23 cellular contexts compared by ENCODE assay signal in the genomic region with DNA sequence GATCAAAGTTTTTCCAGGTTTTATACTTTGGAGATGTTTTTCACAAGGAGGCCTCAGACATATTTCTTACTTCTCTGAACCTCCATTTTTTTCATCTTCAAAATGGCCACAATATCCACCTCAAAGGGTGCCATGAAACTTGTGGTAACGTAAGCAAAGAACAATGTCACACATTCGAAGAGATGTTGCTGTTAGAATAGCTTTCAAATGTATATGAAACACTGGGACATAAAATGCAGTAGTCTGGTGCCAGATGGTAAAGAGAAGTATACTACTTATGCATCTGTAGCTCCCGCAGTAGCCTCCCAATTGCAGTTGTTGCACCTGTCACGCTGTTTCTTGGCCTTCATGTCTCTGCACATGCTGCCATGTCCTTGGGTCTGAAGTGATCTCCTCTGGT. TPM values are rescaled to one million over a fixed set of nuclear protein-coding genes. Genes with fewer than 3 reads are reported as not detected.
DNase-seq lines count a peak whose midpoint lies in the region; ATAC-seq and TF ChIP-seq lines count a peak whose summit lies in the region.
"Had no signal": no experiment of that assay in that cellular context is flagged by ENCODE, and none has a peak within 500 bp of the region (broad histone marks: within the 10 kb centered on the region; RNA-seq: fewer than 3 reads in every experiment).

No MANE protein-coding gene starts in this region.

- peaks cover 50% of the 10 kb centered on the region for H3K4me1 Mint-ChIP-seq in activated CD4-positive, alpha-beta T cell treated with anti-CD3 and anti-CD28 coated beads, Interleukin-2, amount 10 ng/mL, durations not matched to agents 7 days and 5 days
- H3K4me1 Mint-ChIP-seq in activated naive CD8-positive, alpha-beta T cell treated with anti-CD3 and anti-CD28 coated beads, Interleukin-2, amount 10 ng/mL, durations not matched to agents 7 days and 5 days: peaks cover 32% of the 10 kb centered on the region

- 86 to 94% methylated on average over 4 of the region's 4 CpGs for WGBS in GM23248 (ENCODE audit: low coverage in 1 of 2, low lambda C conversion rate in 2 of 2, missing lambda C conversion rate in 2 of 2), 2 experiments

- H3K27ac Mint-ChIP-seq in activated CD4-positive, alpha-beta T cell treated with anti-CD3 and anti-CD28 coated beads, Interleukin-2, amount 10 ng/mL, durations not matched to agents 7 days and 5 days: peak overlapping the region; percentile 27
- peak overlapping the region; percentile 59 for H3K27ac Mint-ChIP-seq in activated naive CD8-positive, alpha-beta T cell treated with anti-CD3 and anti-CD28 coated beads, Interleukin-2, amount 10 ng/mL, durations not matched to agents 7 days and 5 days
- H3K27ac Mint-ChIP-seq: CD8-positive, alpha-beta T cell had no signal

- 0 out of 2 replicates have a peak overlapping the region, but pooled peaks have one; percentile 89 for H2AFZ ChIP-seq in GM23248
- peak overlapping the region; percentile 56 for H2AFZ ChIP-seq in osteoblast (ENCODE audit: low read length)

- in situ Hi-C loops in GM23248 (cut with MboI): no loop called here

- DNase-seq in activated CD4-positive, alpha-beta T cell treated with anti-CD3 and anti-CD28 coated beads, Interleukin-2, amount 10 ng/mL, durations not matched to agents 7 days and 5 days: peak; percentile 21
- DNase-seq in activated CD4-positive, alpha-beta T cell treated with anti-CD3 and anti-CD28 coated beads, Interleukin-2, amount 50 U/mL, for 48 hours: no peak
- DNase-seq in GM23248: no peak
- no peak for DNase-seq in activated naive CD8-positive, alpha-beta T cell treated with anti-CD3 and anti-CD28 coated beads, Interleukin-2, amount 10 ng/mL, durations not matched to agents 7 days and 5 days
- DNase-seq in osteoblast (ENCODE audit: insufficient read length, low spot score, missing footprints): no peak
- DNase-seq in BE2C: no peak
- DNase-seq: CD8-positive, alpha-beta T cell; DMS79 treated with DMSO at 0.1 percent for 48 hours; NCI-H1417 treated with DMSO at 0.1 percent for 48 hours; NCI-H187 treated with DMSO at 0.1 percent for 48 hours; NCI-H345; NCI-H526 treated with DMSO at 0.1 percent for 48 hours; NK-92 treated with Interleukin-12 subunit alpha and Interleukin-12 subunit beta, amount 100 ng/mL, for 24 hours had no signal

- H3K9me3 Mint-ChIP-seq in activated CD4-positive, alpha-beta T cell treated with anti-CD3 and anti-CD28 coated beads, Interleukin-2, amount 10 ng/mL, durations not matched to agents 7 days and 5 days: no peaks in the 10 kb centered on the region
- H3K9me3 Mint-ChIP-seq in activated naive CD8-positive, alpha-beta T cell treated with anti-CD3 and anti-CD28 coated beads, Interleukin-2, amount 10 ng/mL, durations not matched to agents 7 days and 5 days: no peaks in the 10 kb centered on the region
- H3K9me3 Mint-ChIP-seq: CD8-positive, alpha-beta T cell had no signal

- H3K9me3 ChIP-seq in GM23248 (ENCODE audit: low read depth) (no peaks in the 10 kb centered on the region), osteoblast (ENCODE audit: low read depth, low read length) (no peaks in the 10 kb centered on the region), BE2C (no peaks in the 10 kb centered on the region)
- H3K9me3 ChIP-seq: A549, BLaER1, HAP-1 had no signal

- H3K79me2 ChIP-seq in GM23248 (ENCODE audit: insufficient read depth) (peaks cover 31% of the 10 kb centered on the region), osteoblast (ENCODE audit: insufficient read depth, low read length) (peaks cover 29% of the 10 kb centered on the region)

- no peaks in the 10 kb centered on the region for H3K27me3 Mint-ChIP-seq in activated CD4-positive, alpha-beta T cell treated with anti-CD3 and anti-CD28 coated beads, Interleukin-2, amount 10 ng/mL, durations not matched to agents 7 days and 5 days
- H3K27me3 Mint-ChIP-seq in activated naive CD8-positive, alpha-beta T cell treated with anti-CD3 and anti-CD28 coated beads, Interleukin-2, amount 10 ng/mL, durations not matched to agents 7 days and 5 days: no peaks in the 10 kb centered on the region

- H3K4me3 Mint-ChIP-seq in activated CD4-positive, alpha-beta T cell treated with anti-CD3 and anti-CD28 coated beads, Interleukin-2, amount 10 ng/mL, durations not matched to agents 7 days and 5 days: no peak overlapping the region
- H3K4me3 Mint-ChIP-seq in activated naive CD8-positive, alpha-beta T cell treated with anti-CD3 and anti-CD28 coated beads, Interleukin-2, amount 10 ng/mL, durations not matched to agents 7 days and 5 days: no peak overlapping the region
- H3K4me3 Mint-ChIP-seq: CD8-positive, alpha-beta T cell had no signal

- H3K27me3 ChIP-seq in GM23248 (replicated peaks; ENCODE audit: insufficient read depth): no peaks in the 10 kb centered on the region
- no peaks in the 10 kb centered on the region for H3K27me3 ChIP-seq in osteoblast (ENCODE audit: insufficient read depth, low read length)
- no peaks in the 10 kb centered on the region for H3K27me3 ChIP-seq in BE2C
- H3K27me3 ChIP-seq: BLaER1 had no signal

- H3K36me3 ChIP-seq in GM23248 (ENCODE audit: low read depth) (no peaks in the 10 kb centered on the region), osteoblast (ENCODE audit: insufficient read depth, low read length) (no peaks in the 10 kb centered on the region), BE2C (no peaks in the 10 kb centered on the region)
- H3K36me3 ChIP-seq: BLaER1 had no signal

- H3K27ac ChIP-seq in GM23248 (no peak overlapping the region), osteoblast (ENCODE audit: low read depth, low read length) (no peak overlapping the region)
- H3K27ac ChIP-seq: A549, BLaER1, KMS-11 had no signal

- H3K4me1 ChIP-seq in GM23248 (ENCODE audit: insufficient read depth) (peaks cover 17% of the 10 kb centered on the region), osteoblast (ENCODE audit: insufficient read depth, low read length) (peaks cover 22% of the 10 kb centered on the region), BE2C (no peaks in the 10 kb centered on the region)

- H4K20me1 ChIP-seq in GM23248 (ENCODE audit: insufficient read depth) (0 out of 2 replicates have a peak, but pooled peaks cover 4% of the 10 kb centered on the region), osteoblast (ENCODE audit: insufficient read depth, low read length) (peaks cover 3% of the 10 kb centered on the region)
- H4K20me1 ChIP-seq: BLaER1 had no signal

- H3K4me3 ChIP-seq in GM23248: no peak overlapping the region
- H3K4me3 ChIP-seq in osteoblast (ENCODE audit: insufficient read depth, low read length): no peak overlapping the region
- H3K4me3 ChIP-seq in BE2C (ENCODE audit: low read depth, low read length): no peak overlapping the region
- H3K4me3 ChIP-seq: A549, BLaER1, HAP-1 had no signal

- no peak for TF ChIP-seq CTCF in osteoblast (IDR thresholded peaks at IDR 0.05; ENCODE audit: extremely low read depth, low read depth, low read length)
- no peak for TF ChIP-seq CTCF in BE2C (IDR thresholded peaks at IDR 0.05; ENCODE audit: low read depth, low read length)

- no peaks in the 10 kb centered on the region for H3K9me2 ChIP-seq in GM23248 (ENCODE audit: insufficient read depth)

- no peak overlapping the region for H3K9ac ChIP-seq in GM23248
- H3K9ac ChIP-seq: BLaER1, KMS-11 had no signal

- ATAC-seq in activated naive CD8-positive, alpha-beta T cell treated with anti-CD3 and anti-CD28 coated beads, Interleukin-2, amount 10 ng/mL, durations not matched to agents 7 days and 5 days (ENCODE audit: low read depth): no peak
- no peak for ATAC-seq in GM19452 (IDR thresholded peaks at IDR 0.05; ENCODE audit: unreplicated experiment)
- ATAC-seq: A549; CD8-positive, alpha-beta T cell; HepG2; Right ventricle myocardium inferior had no signal

- POLR2A ChIA-PET in activated CD4-positive, alpha-beta T cell treated with anti-CD3 and anti-CD28 coated beads, Interleukin-2, amount 10 ng/mL, durations not matched to agents 7 days and 5 days (lab: Charles Lee): no interaction called here
- POLR2A ChIA-PET in activated naive CD8-positive, alpha-beta T cell treated with anti-CD3 and anti-CD28 coated beads, Interleukin-2, amount 10 ng/mL, durations not matched to agents 7 days and 5 days (lab: Charles Lee): interaction anchor here (1.0 kb wide), 1 partner anchor 42 kb away, joined by 3 read pairs; a partner anchor contains a TSS

- H3K36me3 Mint-ChIP-seq in activated CD4-positive, alpha-beta T cell treated with anti-CD3 and anti-CD28 coated beads, Interleukin-2, amount 10 ng/mL, durations not matched to agents 7 days and 5 days (ENCODE audit: low read depth): peaks cover 22% of the 10 kb centered on the region
- peaks cover 17% of the 10 kb centered on the region for H3K36me3 Mint-ChIP-seq in activated naive CD8-positive, alpha-beta T cell treated with anti-CD3 and anti-CD28 coated beads, Interleukin-2, amount 10 ng/mL, durations not matched to agents 7 days and 5 days

- peaks cover 13% of the 10 kb centered on the region for H3F3A ChIP-seq in GM23248 (ENCODE audit: insufficient read depth)

- H3K4me2 ChIP-seq in GM23248 (ENCODE audit: unreplicated experiment) (no peak overlapping the region), osteoblast (ENCODE audit: insufficient read depth, low read length) (no peak overlapping the region)
- H3K4me2 ChIP-seq: A549, BLaER1, KMS-11 had no signal

- CTCF ChIA-PET in activated CD4-positive, alpha-beta T cell treated with anti-CD3 and anti-CD28 coated beads, Interleukin-2, amount 10 ng/mL, durations not matched to agents 7 days and 5 days (lab: Charles Lee): no interaction called here

RNA-seq across cellular contexts. Expression of a gene that starts 2.6 kb away (rescaled TPM):
- total RNA-seq in activated CD4-positive, alpha-beta T cell treated with anti-CD3 and anti-CD28 coated beads, Interleukin-2, amount 10 ng/mL, durations not matched to agents 7 days and 5 days: 10 to 100 TPM; 20.5 to 21.7 TPM
- 38.7 and 41.3 TPM in 2 replicates for total RNA-seq in GM23248 (2014; rRNA removed; shearing (Covaris generic))
- 33.1 and 35.4 TPM in 2 replicates for polyA plus RNA-seq in GM23248 (2016; fragmentation: Nextera tagmentation; extraction: Ambion mirVana)
- total RNA-seq in activated naive CD8-positive, alpha-beta T cell treated with anti-CD3 and anti-CD28 coated beads, Interleukin-2, amount 10 ng/mL, durations not matched to agents 7 days and 5 days: 10 to 100 TPM; 21.0 to 21.6 TPM
- 24.2 and 25.9 TPM in 2 replicates for total RNA-seq in osteoblast
- 8.5 TPM for polyA plus RNA-seq in BE2C (2012; ENCODE audit: insufficient read depth, insufficient read length, low read depth)

RNA-seq across cellular contexts. Expression of a gene that starts 9.4 kb away (rescaled TPM):
- total RNA-seq in activated CD4-positive, alpha-beta T cell treated with anti-CD3 and anti-CD28 coated beads, Interleukin-2, amount 10 ng/mL, durations not matched to agents 7 days and 5 days: not detected
- total RNA-seq in GM23248 (2014; rRNA removed; shearing (Covaris generic)): not detected in 2 replicates
- 0.09 TPM in 1 of 2 replicates, not detected in the other for polyA plus RNA-seq in GM23248 (2016; fragmentation: Nextera tagmentation; extraction: Ambion mirVana)
- total RNA-seq in activated naive CD8-positive, alpha-beta T cell treated with anti-CD3 and anti-CD28 coated beads, Interleukin-2, amount 10 ng/mL, durations not matched to agents 7 days and 5 days: not detected
- not detected in 2 replicates for total RNA-seq in osteoblast
- polyA plus RNA-seq in BE2C (2012; ENCODE audit: insufficient read depth, insufficient read length, low read depth): not detected
- total RNA-seq: CD8-positive, alpha-beta T cell; G401; HepG2; M059J; OCI-LY7 had no signal
- polyA plus RNA-seq: A549, HepG2 had no signal

RNA-seq across cellular contexts. Expression of a gene that starts 41.9 kb away (rescaled TPM):
- total RNA-seq in activated CD4-positive, alpha-beta T cell treated with anti-CD3 and anti-CD28 coated beads, Interleukin-2, amount 10 ng/mL, durations not matched to agents 7 days and 5 days: 1 to 10 TPM; 1.9 TPM
- not detected in 2 replicates for total RNA-seq in GM23248 (2014; rRNA removed; shearing (Covaris generic))
- polyA plus RNA-seq in GM23248 (2016; fragmentation: Nextera tagmentation; extraction: Ambion mirVana): not detected in 2 replicates
- total RNA-seq in activated naive CD8-positive, alpha-beta T cell treated with anti-CD3 and anti-CD28 coated beads, Interleukin-2, amount 10 ng/mL, durations not matched to agents 7 days and 5 days: 10 to 100 TPM; 21.5 to 24.3 TPM
- total RNA-seq in osteoblast: not detected in 2 replicates
- polyA plus RNA-seq in BE2C (2012; ENCODE audit: insufficient read depth, insufficient read length, low read depth): not detected
- total RNA-seq: G401, M059J, Right ventricle myocardium inferior had no signal
- polyA plus RNA-seq: HepG2 had no signal
